ENCODE assay signal across 22 cellular contexts in the genomic region with DNA sequence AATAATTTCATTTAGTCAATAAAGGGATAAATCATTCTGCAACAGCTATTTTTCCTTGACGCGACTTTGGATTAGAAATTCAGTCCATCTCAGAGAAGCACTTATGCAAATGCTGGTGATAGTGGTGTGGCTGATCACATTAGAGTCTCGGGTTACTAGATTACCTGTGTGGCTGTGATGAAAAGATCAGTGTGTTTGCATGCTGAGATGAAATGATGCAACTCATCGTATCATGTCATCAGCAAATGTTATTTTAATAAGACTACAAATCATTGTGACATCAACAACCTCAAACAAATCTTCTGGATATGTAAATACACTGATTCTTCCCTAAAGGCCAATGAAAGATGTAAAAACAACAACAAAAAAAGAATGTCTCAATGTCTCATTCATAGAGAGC.
A peak's percentile ranks its signal among the peaks of the same experiment; 100 is the strongest.
DNase-seq lines count a peak whose midpoint lies in the region; FAIRE-seq and TF ChIP-seq lines count a peak whose summit lies in the region.
"Had no signal": no experiment of that assay in that cellular context is flagged by ENCODE, and none has a peak within 500 bp of the region (broad histone marks: within the 10 kb centered on the region; RNA-seq: fewer than 3 reads in every experiment).

No MANE protein-coding gene starts in this region.

- no peak for DNase-seq in Caco-2
- peak; percentile 17 for DNase-seq in NCI-H2171 (lab: John Stamatoyannopoulos, UW)
- peak; percentile 3 for DNase-seq in SK-N-DZ (ENCODE audit: low spot score)
- no peak for DNase-seq in DMS114 treated with DMSO at 0.1 percent for 48 hours (lab: John Stamatoyannopoulos, UW; ENCODE audit: unreplicated experiment)
- no peak for DNase-seq in small intestine
- no peak for DNase-seq in GM13976 (ENCODE audit: low spot score)
- no peak for DNase-seq in HTR-8/SVneo (ENCODE audit: insufficient read length, low spot score)
- DNase-seq: activated naive CD8-positive, alpha-beta T cell treated with anti-CD3 and anti-CD28 coated beads for 36 hours; body of pancreas; COR-L47; foreskin fibroblast; GDM1; HFFc6; left cardiac atrium; posterior cingulate gyrus; Right ventricle myocardium superior; uterus had no signal

- no peak overlapping the region for H3K4me3 Mint-ChIP-seq in Caco-2 (ENCODE audit: unreplicated experiment)
- H3K4me3 Mint-ChIP-seq: activated naive CD8-positive, alpha-beta T cell treated with anti-CD3 and anti-CD28 coated beads for 36 hours; HFFc6; nephron; T-helper 1 cell treated with Interleukin-12 subunit alpha and Interleukin-12 subunit beta and Interleukin-4 antibody, amounts not matched to agents 30 μg/mL and 1 μg/mL, for 36 hours had no signal

- CTCF ChIA-PET in Caco-2 (lab: Charles Lee) (no interaction called here), HEK293 (lab: Yijun Ruan, JAX) (interaction anchor here (0.6 to 0.7 kb wide), 2 partner anchors 117 to 471 kb away, joined by 3 to 5 read pairs; no protein-coding TSS in a partner anchor)

- no peaks in the 10 kb centered on the region for H3K36me3 ChIP-seq in Caco-2 (ENCODE audit: control insufficient read depth, insufficient read depth, low read length)
- H3K36me3 ChIP-seq in HEK293 (ENCODE audit: control insufficient read depth in 2 of 2, insufficient read depth in 1 of 2, low read length in 2 of 2) = no peaks in the 10 kb centered on the region
- no peaks in the 10 kb centered on the region for H3K36me3 ChIP-seq in small intestine (ENCODE audit: control insufficient read depth in 2 of 2, insufficient read depth in 2 of 2, low read length in 2 of 2)
- H3K36me3 ChIP-seq: uterus had no signal

- no peaks in the 10 kb centered on the region for H3K36me3 Mint-ChIP-seq in Caco-2 (ENCODE audit: insufficient read depth, unreplicated experiment)
- H3K36me3 Mint-ChIP-seq: activated naive CD8-positive, alpha-beta T cell treated with anti-CD3 and anti-CD28 coated beads for 36 hours had no signal

- TF ChIP-seq CTCF in Caco-2 (IDR thresholded peaks at IDR 0.05; ENCODE audit: insufficient read depth in 1 of 2, low read depth in 1 of 2, low read length in 1 of 2, severe bottlenecking in 1 of 2, unreplicated experiment in 1 of 2) = no peak
- TF ChIP-seq CTCF in HEK293 (tag by site-specific recombination; IDR thresholded peaks at IDR 0.05) = no peak
- no peak for TF ChIP-seq CTCF in GM13976 (IDR thresholded peaks at IDR 0.05; ENCODE audit: borderline replicate concordance, control extremely low read depth, extremely low read depth, insufficient read depth, missing control alignments)

- H3K4me1 ChIP-seq in Caco-2 = no peaks in the 10 kb centered on the region
- no peaks in the 10 kb centered on the region; the same call in 1 of the 2 replicates for H3K4me1 ChIP-seq in HEK293 (ENCODE audit: control insufficient read depth, insufficient read depth, low read length)
- no peaks in the 10 kb centered on the region for H3K4me1 ChIP-seq in small intestine (ENCODE audit: control insufficient read depth in 2 of 2, insufficient read depth in 1 of 2, low read depth in 1 of 2, low read length in 1 of 2)
- H3K4me1 ChIP-seq: body of pancreas, uterus had no signal

- H3K9me3 Mint-ChIP-seq in Caco-2 (ENCODE audit: unreplicated experiment) = no peaks in the 10 kb centered on the region
- H3K9me3 Mint-ChIP-seq: activated naive CD8-positive, alpha-beta T cell treated with anti-CD3 and anti-CD28 coated beads for 36 hours; nephron; T-helper 1 cell treated with Interleukin-12 subunit alpha and Interleukin-12 subunit beta and Interleukin-4 antibody, amounts not matched to agents 30 μg/mL and 1 μg/mL, for 36 hours had no signal

- no peak overlapping the region for H3K27ac ChIP-seq in HEK293 (ENCODE audit: extremely low read depth, low read depth, low read length)
- H3K27ac ChIP-seq in small intestine (ENCODE audit: low read depth in 1 of 2, low read length in 1 of 2) = no peak overlapping the region
- H3K27ac ChIP-seq: body of pancreas, coronary artery, uterus had no signal

- peak overlapping the region; percentile 27 for H3K27ac Mint-ChIP-seq in Caco-2 (ENCODE audit: unreplicated experiment)
- H3K27ac Mint-ChIP-seq: activated naive CD8-positive, alpha-beta T cell treated with anti-CD3 and anti-CD28 coated beads for 36 hours; HFFc6; nephron; T-helper 1 cell treated with Interleukin-12 subunit alpha and Interleukin-12 subunit beta and Interleukin-4 antibody, amounts not matched to agents 30 μg/mL and 1 μg/mL, for 36 hours had no signal

- POLR2A ChIA-PET in Caco-2 (lab: Charles Lee) = no interaction called here
- POLR2A ChIA-PET in HEK293 (lab: Yijun Ruan, JAX) = no interaction called here

- no peaks in the 10 kb centered on the region for H3K27me3 ChIP-seq in Caco-2 (replicated peaks; ENCODE audit: control insufficient read depth, insufficient read depth, low read length)
- peaks cover 0 to 2% of the 10 kb centered on the region in 2 donors for H3K27me3 ChIP-seq in small intestine (ENCODE audit: control insufficient read depth in 2 of 2, insufficient read depth in 2 of 2, low read length in 2 of 2)
- H3K27me3 ChIP-seq: body of pancreas, uterus had no signal

- intact Hi-C loops in Caco-2 (cut with micrococcal nuclease; ENCODE audit: unreplicated experiment) = no loop called here

- in situ Hi-C loops in GM13976 (cut with MboI; ENCODE audit: low sequenced_read_pairs, unreplicated experiment) = no loop called here

- 66 to 81% (median 72%) methylated on average over 4 of the region's 4 CpGs for WGBS in small intestine, 3 donors

- peaks cover 11% of the 10 kb centered on the region for H3K4me1 Mint-ChIP-seq in Caco-2 (ENCODE audit: low read depth, unreplicated experiment)
- H3K4me1 Mint-ChIP-seq: activated naive CD8-positive, alpha-beta T cell treated with anti-CD3 and anti-CD28 coated beads for 36 hours; nephron had no signal

- no peak overlapping the region for H3K4me3 ChIP-seq in Caco-2 (ENCODE audit: low read depth, low read length)
- H3K4me3 ChIP-seq in HEK293 (ENCODE audit: low read depth, low read length) = no peak overlapping the region
- no peak overlapping the region for H3K4me3 ChIP-seq in small intestine (ENCODE audit: low read depth in 1 of 2, low read length in 2 of 2)
- H3K4me3 ChIP-seq: body of pancreas, coronary artery, GM12878, uterus had no signal

- BruUV-seq in Caco-2 (replicated peaks; lab: Mats Ljungman, UMichigan) = no TSS peak

- FAIRE-seq in small intestine (lab: Jason Lieb, UNC) (no peak), HTR-8/SVneo (lab: Jason Lieb, UNC) (no peak)

- no peaks in the 10 kb centered on the region for H3K9me3 ChIP-seq in Caco-2
- H3K9me3 ChIP-seq in HEK293 (ENCODE audit: control insufficient read depth, insufficient read depth, low read depth, low read length) = no peaks in the 10 kb centered on the region
- no peaks in the 10 kb centered on the region for H3K9me3 ChIP-seq in small intestine (ENCODE audit: control insufficient read depth, low read depth)
- H3K9me3 ChIP-seq: body of pancreas, uterus had no signal

- H3K27me3 Mint-ChIP-seq in Caco-2 (ENCODE audit: insufficient read depth, unreplicated experiment) = no peaks in the 10 kb centered on the region
- H3K27me3 Mint-ChIP-seq: activated naive CD8-positive, alpha-beta T cell treated with anti-CD3 and anti-CD28 coated beads for 36 hours had no signal

TF ChIP-seq in HEK293, 187 proteins besides CTCF, POLR2A, EP300 and RAD21 (continues in another document):
- TF ChIP-seq, protein P1, sequence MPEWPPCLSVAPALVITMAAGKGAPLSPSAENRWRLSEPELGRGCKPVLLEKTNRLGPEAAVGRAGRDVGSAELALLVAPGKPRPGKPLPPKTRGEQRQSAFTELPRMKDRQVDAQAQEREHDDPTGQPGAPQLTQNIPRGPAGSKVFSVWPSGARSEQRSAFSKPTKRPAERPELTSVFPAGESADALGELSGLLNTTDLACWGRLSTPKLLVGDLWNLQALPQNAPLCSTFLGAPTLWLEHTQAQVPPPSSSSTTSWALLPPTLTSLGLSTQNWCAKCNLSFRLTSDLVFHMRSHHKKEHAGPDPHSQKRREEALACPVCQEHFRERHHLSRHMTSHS (tag by site-specific recombination; IDR thresholded peaks at IDR 0.05) = no peak
- TF ChIP-seq ZNF610 (tag by site-specific recombination; IDR thresholded peaks at IDR 0.05; ENCODE audit: borderline replicate concordance) (no peak), ZNF843 (tag by site-specific recombination; IDR thresholded peaks at IDR 0.05) (peak; percentile 16; the same call in 1 of the 2 replicates), BCL6B (tag by site-specific recombination; IDR thresholded peaks at IDR 0.05) (peak; percentile 92)
- TF ChIP-seq, protein P2, sequence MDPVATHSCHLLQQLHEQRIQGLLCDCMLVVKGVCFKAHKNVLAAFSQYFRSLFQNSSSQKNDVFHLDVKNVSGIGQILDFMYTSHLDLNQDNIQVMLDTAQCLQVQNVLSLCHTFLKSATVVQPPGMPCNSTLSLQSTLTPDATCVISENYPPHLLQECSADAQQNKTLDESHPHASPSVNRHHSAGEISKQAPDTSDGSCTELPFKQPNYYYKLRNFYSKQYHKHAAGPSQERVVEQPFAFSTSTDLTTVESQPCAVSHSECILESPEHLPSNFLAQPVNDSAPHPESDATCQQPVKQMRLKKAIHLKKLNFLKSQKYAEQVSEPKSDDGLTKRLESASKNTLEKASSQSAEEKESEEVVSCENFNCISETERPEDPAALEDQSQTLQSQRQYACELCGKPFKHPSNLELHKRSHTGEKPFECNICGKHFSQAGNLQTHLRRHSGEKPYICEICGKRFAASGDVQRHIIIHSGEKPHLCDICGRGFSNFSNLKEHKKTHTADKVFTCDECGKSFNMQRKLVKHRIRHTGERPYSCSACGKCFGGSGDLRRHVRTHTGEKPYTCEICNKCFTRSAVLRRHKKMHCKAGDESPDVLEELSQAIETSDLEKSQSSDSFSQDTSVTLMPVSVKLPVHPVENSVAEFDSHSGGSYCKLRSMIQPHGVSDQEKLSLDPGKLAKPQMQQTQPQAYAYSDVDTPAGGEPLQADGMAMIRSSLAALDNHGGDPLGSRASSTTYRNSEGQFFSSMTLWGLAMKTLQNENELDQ (tag by site-specific recombination; IDR thresholded peaks at IDR 0.05; ENCODE audit: low read depth) = no peak

Comparison
In these comparisons a context has a peak if more than half of its experiments do, and no peak if none do; other contexts are left out.
1. DNase-seq: peak in NCI-H2171 (single experiment) and SK-N-DZ (single experiment); none in Caco-2 (0 of 2), DMS114 treated with DMSO at 0.1 percent for 48 hours (single experiment), small intestine (single experiment), GM13976 (single experiment) and HTR-8/SVneo (single experiment).